In genomic region chr12:104411826-104412626, GRCh38 we compare ENCODE assay signal across 17 cellular contexts. TPM values are rescaled to one million over a fixed set of nuclear protein-coding genes. Genes with fewer than 3 reads are reported as not detected.
A peak's percentile ranks its signal among the peaks of the same experiment; 100 is the strongest.
DNase-seq lines count a peak whose midpoint lies in the region; ATAC-seq, FAIRE-seq and TF ChIP-seq lines count a peak whose summit lies in the region.
"Had no signal": no experiment of that assay in that cellular context is flagged by ENCODE, and none has a peak within 500 bp of the region (broad histone marks: within the 10 kb centered on the region; RNA-seq: fewer than 3 reads in every experiment).

No MANE protein-coding gene starts in this region.

- H3K27ac ChIP-seq in osteoblast (ENCODE audit: low read depth, low read length) (no peak overlapping the region), mesenchymal stem cell (ENCODE audit: low read length, poor library complexity, severe bottlenecking) (no peak overlapping the region)
- H3K27ac ChIP-seq: cardiac muscle cell, lower lobe of right lung, right atrium auricular region, testis had no signal

- H3K79me1 ChIP-seq in mesenchymal stem cell (replicated peaks; ENCODE audit: low read length, poor library complexity, severe bottlenecking), result no peaks in the 10 kb centered on the region

- WGBS in mesenchymal stem cell, result 86% methylated on average over 15 of the region's 16 CpGs

- no peak overlapping the region for H4K91ac ChIP-seq in mesenchymal stem cell (ENCODE audit: low read length)

- TF ChIP-seq CTCF in fibroblast of mammary gland (conservative IDR thresholded peaks at IDR 0.05; ENCODE audit: control insufficient read depth, insufficient read depth, low read depth, low read length), result no peak
- no peak for TF ChIP-seq CTCF in osteoblast (IDR thresholded peaks at IDR 0.05; ENCODE audit: extremely low read depth, low read depth, low read length)

- no peak overlapping the region for H3K14ac ChIP-seq in mesenchymal stem cell (ENCODE audit: low read length in 2 of 2)

- H3K4me2 ChIP-seq in osteoblast (ENCODE audit: insufficient read depth, low read length) (peak overlapping the region; percentile 40), mesenchymal stem cell (ENCODE audit: low read length, poor library complexity, severe bottlenecking) (no peak overlapping the region)

- H3K4ac ChIP-seq in mesenchymal stem cell (ENCODE audit: low read depth in 1 of 2, low read length in 2 of 2), result no peak overlapping the region

- no peak overlapping the region for H3K9ac ChIP-seq in mesenchymal stem cell (ENCODE audit: low read length)

- H3K27me3 ChIP-seq in osteoblast (ENCODE audit: insufficient read depth, low read length) (peaks cover 3% of the 10 kb centered on the region), mesenchymal stem cell (ENCODE audit: control insufficient read depth in 1 of 2, insufficient read depth in 1 of 2, low read length in 2 of 2) (no peaks in the 10 kb centered on the region)
- H3K27me3 ChIP-seq: cardiac muscle cell, right atrium auricular region, testis had no signal

- no peaks in the 10 kb centered on the region for H3K79me2 ChIP-seq in osteoblast (ENCODE audit: insufficient read depth, low read length)

- no peak overlapping the region for H2BK15ac ChIP-seq in mesenchymal stem cell (ENCODE audit: low read depth, poor library complexity, severe bottlenecking)

- peak; percentile 13 for FAIRE-seq in GM12891 (lab: Jason Lieb, UNC)

- H3K23ac ChIP-seq in mesenchymal stem cell (ENCODE audit: low read length in 2 of 2), result no peak overlapping the region

- no peak overlapping the region for H2BK12ac ChIP-seq in mesenchymal stem cell (ENCODE audit: low read length in 2 of 2)

- H4K8ac ChIP-seq in mesenchymal stem cell (ENCODE audit: low read length), result no peak overlapping the region

- H3K4me3 ChIP-seq in fibroblast of mammary gland (ENCODE audit: control insufficient read depth, low read depth, low read length) (no peak overlapping the region), osteoblast (ENCODE audit: insufficient read depth, low read length) (no peak overlapping the region), mesenchymal stem cell (ENCODE audit: insufficient read depth in 1 of 2, low read depth in 1 of 2, low read length in 2 of 2) (no peak overlapping the region)
- H3K4me3 ChIP-seq: cardiac muscle cell, lower lobe of right lung, right atrium auricular region, testis had no signal

- H3K9me3 ChIP-seq in osteoblast (ENCODE audit: low read depth, low read length) (no peaks in the 10 kb centered on the region), mesenchymal stem cell (ENCODE audit: control insufficient read depth, low read length) (no peaks in the 10 kb centered on the region)
- H3K9me3 ChIP-seq: lower lobe of right lung, right atrium auricular region, testis had no signal

- DNase-seq in GM12891 (ENCODE audit: insufficient read length, low spot score) (no peak), NCI-H226 (peak; percentile 42), fibroblast of mammary gland (ENCODE audit: low read depth) (peak; percentile 67), osteoblast (ENCODE audit: insufficient read length, low spot score, missing footprints) (peak; percentile 87), mesenchymal stem cell (no peak), NCI-H146 (lab: John Stamatoyannopoulos, UW) (no peak)
- DNase-seq: activated CD8-positive, alpha-beta memory T cell treated with anti-CD3 and anti-CD28 coated beads, Interleukin-2, amount 10 ng/mL, durations not matched to agents 7 days and 5 days; DMS 273 treated with DMSO at 0.1 percent for 48 hours; lower lobe of right lung; naive thymus-derived CD8-positive, alpha-beta T cell; NCI-H187 treated with DMSO at 0.1 percent for 48 hours; testis had no signal

- TF ChIP-seq POLR2A in GM12891 (IDR thresholded peaks at IDR 0.05; ENCODE audit: low read depth, low read length), result no peak

- ATAC-seq in GM21447 (IDR thresholded peaks at IDR 0.05; ENCODE audit: unreplicated experiment) (no peak), HG03175 (IDR thresholded peaks at IDR 0.05; ENCODE audit: unreplicated experiment) (no peak)
- ATAC-seq: activated CD8-positive, alpha-beta memory T cell treated with anti-CD3 and anti-CD28 coated beads, Interleukin-2, amount 10 ng/mL, durations not matched to agents 7 days and 5 days; activated naive CD4-positive, alpha-beta T cell treated with anti-CD3 and anti-CD28 coated beads, Interleukin-2, amount 50 U/mL, for 72 hours; lower lobe of right lung; naive thymus-derived CD8-positive, alpha-beta T cell had no signal

- no peak overlapping the region for H2BK120ac ChIP-seq in mesenchymal stem cell (ENCODE audit: low read depth, low read length)

- no peaks in the 10 kb centered on the region for H3K36me3 ChIP-seq in osteoblast (ENCODE audit: insufficient read depth, low read length)
- no peaks in the 10 kb centered on the region for H3K36me3 ChIP-seq in mesenchymal stem cell (ENCODE audit: control insufficient read depth in 1 of 2, insufficient read depth in 2 of 2, low read depth in 1 of 2, low read length in 2 of 2)
- H3K36me3 ChIP-seq: cardiac muscle cell, lower lobe of right lung, right atrium auricular region had no signal

- H3K4me1 ChIP-seq in osteoblast (ENCODE audit: insufficient read depth, low read length) (peaks cover 23% of the 10 kb centered on the region), mesenchymal stem cell (ENCODE audit: control insufficient read depth, insufficient read depth, low read depth, low read length) (peaks cover 8% of the 10 kb centered on the region)
- H3K4me1 ChIP-seq: lower lobe of right lung, testis had no signal

- no peaks in the 10 kb centered on the region for H4K20me1 ChIP-seq in osteoblast (ENCODE audit: insufficient read depth, low read length)

- no peak overlapping the region for H2AK5ac ChIP-seq in mesenchymal stem cell (ENCODE audit: low read length, severe bottlenecking)

- no peak overlapping the region for H2BK5ac ChIP-seq in mesenchymal stem cell (ENCODE audit: low read depth, low read length, poor library complexity, severe bottlenecking)

- no peak overlapping the region for H3K18ac ChIP-seq in mesenchymal stem cell (ENCODE audit: low read depth in 1 of 2, low read length in 2 of 2)

- H2AFZ ChIP-seq in osteoblast (ENCODE audit: low read length), result no peak overlapping the region
- H2AFZ ChIP-seq in mesenchymal stem cell (ENCODE audit: low read depth, low read length), result no peak overlapping the region

TF ChIP-seq in GM12891, 5 proteins besides CTCF, POLR2A, EP300 and RAD21:
- TF ChIP-seq TAF1 (IDR thresholded peaks at IDR 0.05; ENCODE audit: low read depth, low read length), result no peak
- no peak for TF ChIP-seq PAX5 (IDR thresholded peaks at IDR 0.05; ENCODE audit: insufficient read depth, low read length, severe bottlenecking)

RNA-seq across cellular contexts. Expression of gene CHST11, which starts 44.7 kb away (rescaled TPM):
- 9.8 TPM for polyA plus RNA-seq in GM12891 (2012; ENCODE audit: low read depth, missing spikeins)
- total RNA-seq in osteoblast, result 23.0 and 24.6 TPM in 2 replicates
- polyA plus RNA-seq in mesenchymal stem cell (2013, experiment 1 of 2), result 17.4 TPM
- polyA plus RNA-seq in mesenchymal stem cell (2013, experiment 2 of 2), result 16.4 TPM

Comparison
In these comparisons a context has a peak if more than half of its experiments do, and no peak if none do; other contexts are left out.
1. DNase-seq: peak in NCI-H226 (single experiment), fibroblast of mammary gland (single experiment) and osteoblast (single experiment); none in GM12891 (single experiment), mesenchymal stem cell (single experiment) and NCI-H146 (single experiment).